In the genomic region with DNA sequence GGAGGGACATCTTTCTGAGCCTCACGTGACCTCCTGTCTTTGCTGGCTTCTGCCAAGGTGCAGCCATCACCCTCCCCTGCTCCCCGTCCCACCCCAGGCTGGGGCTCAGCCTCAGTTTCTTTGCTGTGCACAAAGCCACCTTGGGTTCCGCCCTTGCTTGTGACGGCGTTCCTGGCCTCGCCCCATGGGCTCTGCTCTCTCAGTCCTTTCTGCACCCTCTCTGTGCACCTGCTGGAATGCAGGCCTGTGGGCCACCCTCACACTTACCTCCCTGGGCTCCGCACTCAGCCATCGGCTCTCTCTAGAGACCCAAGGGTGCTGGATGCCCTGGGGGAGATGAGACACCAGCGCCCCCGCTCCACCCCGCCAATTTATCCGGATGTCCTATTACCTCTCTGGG, we compare ENCODE assay signal across 37 cellular contexts. TPM values are rescaled to one million over a fixed set of nuclear protein-coding genes. Genes with fewer than 3 reads are reported as not detected.
"Had no signal": no experiment of that assay in that cellular context is flagged by ENCODE, and none has a peak within 500 bp of the region (broad histone marks: within the 10 kb centered on the region; RNA-seq: fewer than 3 reads in every experiment).

No MANE protein-coding gene starts in this region.

- ATAC-seq: activated CD4-positive, CD25-positive, alpha-beta regulatory T cell treated with anti-CD3 and anti-CD28 coated beads, Interleukin-2, amount 50 U/mL, for 24 hours; activated CD8-positive, alpha-beta T cell treated with anti-CD3 and anti-CD28 coated beads for 36 hours; activated T-cell treated with anti-CD3 and anti-CD28 coated beads, Interleukin-2, amount 50 U/mL, for 4 hours; activated T-helper 17 cell treated with anti-CD3 and anti-CD28 coated beads, Interleukin-2, amount 50 U/mL, for 72 hours; body of pancreas; gastroesophageal sphincter; T-helper 17 cell had no signal

- H3K4me1 ChIP-seq: esophagus squamous epithelium had no signal

- H3K27me3 ChIP-seq: body of pancreas, gastroesophageal sphincter had no signal

- FAIRE-seq: colon, endometrium, endothelial cell of umbilical vein had no signal

- H3K4me3 Mint-ChIP-seq: activated B cell treated with CpG ODN at 0.5 μM for 24 hours; activated CD8-positive, alpha-beta T cell treated with anti-CD3 and anti-CD28 coated beads for 36 hours; activated naive CD8-positive, alpha-beta T cell; activated T-cell treated with anti-CD3 and anti-CD28 coated beads, Interleukin-2, amount 50 U/mL, for 4 hours; activated T-helper 17 cell treated with anti-CD3 and anti-CD28 coated beads, Interleukin-2, amount 50 U/mL, for 72 hours; T-helper 17 cell; T-helper 2 cell treated with Interferon-gamma antibody and Interleukin-4, amounts not matched to agents 5 μg/mL and 100 μg/mL, for 36 hours had no signal

- H3K27ac ChIP-seq: body of pancreas, epithelial cell of prostate, esophagus squamous epithelium, gastroesophageal sphincter, WERI-Rb-1 had no signal

- H3K9me3 Mint-ChIP-seq: activated B cell treated with CpG ODN at 0.5 μM for 24 hours; activated CD8-positive, alpha-beta T cell treated with anti-CD3 and anti-CD28 coated beads for 36 hours; activated T-cell treated with anti-CD3 and anti-CD28 coated beads, Interleukin-2, amount 50 U/mL, for 4 hours; activated T-helper 17 cell treated with anti-CD3 and anti-CD28 coated beads, Interleukin-2, amount 50 U/mL, for 72 hours; T-helper 2 cell treated with Interferon-gamma antibody and Interleukin-4, amounts not matched to agents 5 μg/mL and 100 μg/mL, for 36 hours had no signal

- H3K36me3 ChIP-seq: esophagus squamous epithelium, gastroesophageal sphincter, WERI-Rb-1 had no signal

- H3K4me1 Mint-ChIP-seq: activated B cell treated with CpG ODN at 0.5 μM for 24 hours; activated T-helper 17 cell treated with anti-CD3 and anti-CD28 coated beads, Interleukin-2, amount 50 U/mL, for 72 hours; T-helper 17 cell had no signal

- H3K27ac Mint-ChIP-seq: activated B cell treated with CpG ODN at 0.5 μM for 24 hours; activated CD8-positive, alpha-beta T cell treated with anti-CD3 and anti-CD28 coated beads for 36 hours; activated naive CD8-positive, alpha-beta T cell; activated T-helper 17 cell treated with anti-CD3 and anti-CD28 coated beads, Interleukin-2, amount 50 U/mL, for 72 hours; T-helper 17 cell; T-helper 2 cell treated with Interferon-gamma antibody and Interleukin-4, amounts not matched to agents 5 μg/mL and 100 μg/mL, for 36 hours had no signal

- DNase-seq: activated B cell treated with CpG ODN at 0.5 μM for 24 hours; activated CD4-positive, alpha-beta T cell treated with anti-CD3 and anti-CD28 coated beads for 48 hours; activated CD4-positive, alpha-beta T cell treated with anti-CD3 and anti-CD28 coated beads, Interleukin-2, amount 50 U/mL, for 1 hour; activated CD4-positive, alpha-beta T cell treated with anti-CD3 and anti-CD28 coated beads, Interleukin-2, amount 50 U/mL, for 48 hours; activated CD8-positive, alpha-beta memory T cell treated with anti-CD3 and anti-CD28 coated beads for 24 hours; activated CD8-positive, alpha-beta T cell treated with anti-CD3 and anti-CD28 coated beads for 36 hours; activated effector memory CD4-positive, alpha-beta T cell treated with Interleukin-2 at 50 U/mL for 16 hours; activated gamma-delta T cell treated with Interleukin-2 at 50 U/mL for 16 hours; activated naive CD4-positive, alpha-beta T cell treated with anti-CD3 and anti-CD28 coated beads, Interleukin-2, amount 50 U/mL, for 16 hours; activated naive CD4-positive, alpha-beta T cell treated with Interleukin-2 at 50 U/mL for 16 hours; activated T-cell treated with anti-CD3 and anti-CD28 coated beads, Interleukin-2, amount 50 U/mL, for 4 hours; amniotic stem cell; anterior cingulate cortex; body of pancreas; cortex of kidney; dermis blood vessel endothelial cell; effector CD4-positive, alpha-beta T cell; esophagus squamous epithelium; foreskin melanocyte; T-helper 1 cell; T-helper 17 cell; T1000 had no signal

- H3K9me3 ChIP-seq: body of pancreas, esophagus squamous epithelium, gastroesophageal sphincter had no signal

- H3K4me3 ChIP-seq: body of pancreas, esophagus squamous epithelium, gastroesophageal sphincter had no signal

- H3K36me3 Mint-ChIP-seq: activated naive CD8-positive, alpha-beta T cell had no signal

RNA-seq across cellular contexts. Expression of gene BANF2, which starts 28.3 kb away (rescaled TPM):
- total RNA-seq: activated B cell treated with CpG ODN at 0.5 μM for 24 hours; activated CD8-positive, alpha-beta T cell treated with anti-CD3 and anti-CD28 coated beads for 36 hours; activated T-cell treated with anti-CD3 and anti-CD28 coated beads, Interleukin-2, amount 50 U/mL, for 4 hours; activated T-helper 17 cell treated with anti-CD3 and anti-CD28 coated beads, Interleukin-2, amount 50 U/mL, for 72 hours; cerebellum; dermis blood vessel endothelial cell; endothelial cell of umbilical vein; esophagus squamous epithelium; fibroblast of lung; fibroblast of villous mesenchyme; gastroesophageal sphincter; glomerular endothelial cell; T-helper 17 cell had no signal
- polyA plus RNA-seq: endothelial cell of umbilical vein, esophagus, fibroblast of lung had no signal
